16 cellular contexts compared by ENCODE assay signal in the genomic region with DNA sequence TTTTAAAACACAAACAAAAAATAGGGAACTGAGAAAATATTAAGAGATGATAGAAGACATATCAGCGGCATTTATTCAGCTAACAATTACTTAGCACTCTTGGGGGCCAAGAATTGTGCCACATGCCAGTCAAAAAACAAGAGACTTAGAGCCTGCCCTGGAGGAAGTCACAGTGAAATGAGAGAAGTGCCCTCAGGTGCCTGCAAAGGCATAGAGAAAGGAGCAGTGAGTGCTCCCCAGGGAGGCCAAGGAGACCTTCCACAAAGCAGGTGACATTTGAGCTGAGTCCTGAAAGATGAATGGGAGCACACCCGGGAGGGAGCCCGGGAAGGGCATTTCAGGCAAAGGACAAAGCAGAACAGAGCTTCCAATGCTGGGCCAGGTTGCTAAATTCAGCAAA.
DNase-seq lines count a peak whose midpoint lies in the region; ATAC-seq and TF ChIP-seq lines count a peak whose summit lies in the region.
"Had no signal": no experiment of that assay in that cellular context is flagged by ENCODE, and none has a peak within 500 bp of the region (broad histone marks: within the 10 kb centered on the region; RNA-seq: fewer than 3 reads in every experiment).

No MANE protein-coding gene starts in this region.

- TF ChIP-seq CTCF in right atrium auricular region (IDR thresholded peaks at IDR 0.05) (no peak), activated B cell treated with CpG ODN at 0.5 μM for 24 hours (IDR thresholded peaks at IDR 0.05) (no peak)

- no peaks in the 10 kb centered on the region for H3K9me3 ChIP-seq in right atrium auricular region
- H3K9me3 ChIP-seq: Peyer's patch had no signal

- no peak overlapping the region for H3K27ac ChIP-seq in right atrium auricular region
- H3K27ac ChIP-seq: Peyer's patch had no signal

- no peaks in the 10 kb centered on the region for H3K9me3 Mint-ChIP-seq in activated B cell treated with CpG ODN at 0.5 μM for 24 hours
- no peaks in the 10 kb centered on the region for H3K9me3 Mint-ChIP-seq in stimulated activated memory B cell treated with anti-CD40 and anti-IgM and Interleukin-4, amounts not matched to agents 10 μg/mL and 1 μg/mL and 100 μg/mL, for 72 hours

- no peaks in the 10 kb centered on the region for H3K36me3 Mint-ChIP-seq in activated B cell treated with CpG ODN at 0.5 μM for 24 hours (ENCODE audit: low read depth)
- H3K36me3 Mint-ChIP-seq in stimulated activated memory B cell treated with anti-CD40 and anti-IgM and Interleukin-4, amounts not matched to agents 10 μg/mL and 1 μg/mL and 100 μg/mL, for 72 hours, result no peaks in the 10 kb centered on the region
- H3K36me3 Mint-ChIP-seq: activated naive CD8-positive, alpha-beta T cell treated with anti-CD3 and anti-CD28 coated beads, Interleukin-2, amount 10 ng/mL, durations not matched to agents 7 days and 5 days had no signal

- H3K36me3 ChIP-seq in right atrium auricular region, result no peaks in the 10 kb centered on the region
- H3K36me3 ChIP-seq: Peyer's patch had no signal

- ATAC-seq in Right ventricle myocardium superior (ENCODE audit: poor library complexity) (peak; percentile 74), activated B cell treated with CpG ODN at 0.5 μM for 24 hours (ENCODE audit: low read depth) (peak; percentile 14), HG02763 (IDR thresholded peaks at IDR 0.05; ENCODE audit: unreplicated experiment) (no peak), HG02610 (IDR thresholded peaks at IDR 0.05; ENCODE audit: unreplicated experiment) (no peak)
- ATAC-seq in stimulated activated memory B cell treated with anti-CD40 and anti-IgM and Interleukin-4, amounts not matched to agents 10 μg/mL and 1 μg/mL and 100 μg/mL, for 72 hours, result peak; percentile 60
- ATAC-seq: esophagus mucosa had no signal

- intact Hi-C loops in Right ventricle myocardium superior (cut with DNase I), result no loop called here
- intact Hi-C loops in activated B cell treated with CpG ODN at 0.5 μM for 24 hours (cut with micrococcal nuclease), result no loop called here

- H3K27me3 ChIP-seq in right atrium auricular region, result no peaks in the 10 kb centered on the region
- H3K27me3 ChIP-seq: Peyer's patch had no signal

- H3K27me3 Mint-ChIP-seq in activated B cell treated with CpG ODN at 0.5 μM for 24 hours, result no peaks in the 10 kb centered on the region
- no peaks in the 10 kb centered on the region for H3K27me3 Mint-ChIP-seq in stimulated activated memory B cell treated with anti-CD40 and anti-IgM and Interleukin-4, amounts not matched to agents 10 μg/mL and 1 μg/mL and 100 μg/mL, for 72 hours
- H3K27me3 Mint-ChIP-seq: activated naive CD8-positive, alpha-beta T cell treated with anti-CD3 and anti-CD28 coated beads, Interleukin-2, amount 10 ng/mL, durations not matched to agents 7 days and 5 days had no signal

- H3K4me3 Mint-ChIP-seq in activated B cell treated with CpG ODN at 0.5 μM for 24 hours, result no peak overlapping the region
- peak overlapping the region; percentile 5 for H3K4me3 Mint-ChIP-seq in stimulated activated memory B cell treated with anti-CD40 and anti-IgM and Interleukin-4, amounts not matched to agents 10 μg/mL and 1 μg/mL and 100 μg/mL, for 72 hours
- H3K4me3 Mint-ChIP-seq: activated naive CD8-positive, alpha-beta T cell treated with anti-CD3 and anti-CD28 coated beads, Interleukin-2, amount 10 ng/mL, durations not matched to agents 7 days and 5 days had no signal

- peaks cover 0 to 11% of the 10 kb centered on the region in 2 donors for H3K4me1 ChIP-seq in right atrium auricular region
- H3K4me1 ChIP-seq: Peyer's patch had no signal

- H3K27ac Mint-ChIP-seq in activated B cell treated with CpG ODN at 0.5 μM for 24 hours, result peak overlapping the region; percentile 5
- no peak overlapping the region for H3K27ac Mint-ChIP-seq in stimulated activated memory B cell treated with anti-CD40 and anti-IgM and Interleukin-4, amounts not matched to agents 10 μg/mL and 1 μg/mL and 100 μg/mL, for 72 hours
- H3K27ac Mint-ChIP-seq: activated naive CD8-positive, alpha-beta T cell treated with anti-CD3 and anti-CD28 coated beads, Interleukin-2, amount 10 ng/mL, durations not matched to agents 7 days and 5 days had no signal

- H3K4me3 ChIP-seq in right atrium auricular region, result no peak overlapping the region
- H3K4me3 ChIP-seq: Peyer's patch had no signal

- H3K4me1 Mint-ChIP-seq in activated B cell treated with CpG ODN at 0.5 μM for 24 hours, result peaks cover 13% of the 10 kb centered on the region
- H3K4me1 Mint-ChIP-seq in stimulated activated memory B cell treated with anti-CD40 and anti-IgM and Interleukin-4, amounts not matched to agents 10 μg/mL and 1 μg/mL and 100 μg/mL, for 72 hours, result peaks cover 28% of the 10 kb centered on the region
- H3K4me1 Mint-ChIP-seq: activated naive CD8-positive, alpha-beta T cell treated with anti-CD3 and anti-CD28 coated beads, Interleukin-2, amount 10 ng/mL, durations not matched to agents 7 days and 5 days had no signal

- CTCF ChIA-PET in activated B cell treated with CpG ODN at 0.5 μM for 24 hours (lab: Charles Lee), result no interaction called here

- POLR2A ChIA-PET in activated B cell treated with CpG ODN at 0.5 μM for 24 hours (lab: Charles Lee), result no interaction called here

- DNase-seq in Right ventricle myocardium superior (no peak), right atrium auricular region (ENCODE audit: low spot score) (no peak), NCI-H2107 (lab: John Stamatoyannopoulos, UW) (peak; percentile 55), activated B cell treated with CpG ODN at 0.5 μM for 24 hours (no peak), DMS114 treated with DMSO at 0.1 percent for 48 hours (lab: John Stamatoyannopoulos, UW; ENCODE audit: unreplicated experiment) (no peak)
- DNase-seq: activated CD8-positive, alpha-beta memory T cell treated with anti-CD3 and anti-CD28 coated beads for 24 hours; activated naive CD8-positive, alpha-beta T cell treated with anti-CD3 and anti-CD28 coated beads, Interleukin-2, amount 10 ng/mL, durations not matched to agents 7 days and 5 days; Peyer's patch; posterior cingulate gyrus; stimulated activated CD4-positive, alpha-beta T cell treated with anti-CD3 and anti-CD28 coated beads, Interleukin-2, amount 100 ng/mL, for 24 hours; stimulated activated naive CD4-positive, alpha-beta T cell; T1000 had no signal

Comparison
In these comparisons a context has a peak if more than half of its experiments do, and no peak if none do; other contexts are left out.
1. ATAC-seq: peak in Right ventricle myocardium superior (single experiment), activated B cell treated with CpG ODN at 0.5 μM for 24 hours (single experiment) and stimulated activated memory B cell treated with anti-CD40 and anti-IgM and Interleukin-4, amounts not matched to agents 10 μg/mL and 1 μg/mL and 100 μg/mL, for 72 hours (single experiment); none in HG02763 (single experiment) and HG02610 (single experiment).